Comparison of ENCODE assay signal across 12 cellular contexts in genomic region chr5:112616812-112617547, GRCh38.
DNase-seq lines count a peak whose midpoint lies in the region; TF ChIP-seq lines count a peak whose summit lies in the region.
"Had no signal": no experiment of that assay in that cellular context is flagged by ENCODE, and none has a peak within 500 bp of the region (broad histone marks: within the 10 kb centered on the region; RNA-seq: fewer than 3 reads in every experiment).

No MANE protein-coding gene starts in this region.

- peak; percentile 23 for DNase-seq in NCI-H146 (lab: John Stamatoyannopoulos, UW)
- DNase-seq in NCI-H146 treated with DMSO at 0.1 percent for 48 hours (lab: John Stamatoyannopoulos, UW; ENCODE audit: unreplicated experiment) = no peak
- peak; percentile 8 for DNase-seq in NCI-H2107 (lab: John Stamatoyannopoulos, UW)
- peak; percentile 8 for DNase-seq in choroid plexus epithelial cell (ENCODE audit: low read depth)
- no peak for DNase-seq in activated CD8-positive, alpha-beta memory T cell treated with anti-CD3 and anti-CD28 coated beads for 24 hours
- no peak for DNase-seq in ACHN
- DNase-seq in chondrocyte (ENCODE audit: low spot score) = no peak
- DNase-seq: activated CD8-positive, alpha-beta T cell treated with anti-CD3 and anti-CD28 coated beads for 36 hours; activated gamma-delta T cell; kidney glomerular epithelial cell; thyroid gland had no signal

- H3K9me3 Mint-ChIP-seq in chondrocyte (ENCODE audit: low read depth) = no peaks in the 10 kb centered on the region
- H3K9me3 Mint-ChIP-seq: activated CD8-positive, alpha-beta T cell treated with anti-CD3 and anti-CD28 coated beads for 36 hours had no signal

- peaks cover 6% of the 10 kb centered on the region for H3K27me3 ChIP-seq in skeletal muscle satellite cell (ENCODE audit: control insufficient read depth, insufficient read depth, low read length)
- H3K27me3 ChIP-seq: thyroid gland had no signal

- peaks cover 7% of the 10 kb centered on the region for H3K27me3 Mint-ChIP-seq in chondrocyte (ENCODE audit: low read depth)

- H3K36me3 Mint-ChIP-seq in chondrocyte (ENCODE audit: low read depth) = no peaks in the 10 kb centered on the region

- no peak for TF ChIP-seq CTCF in choroid plexus epithelial cell (conservative IDR thresholded peaks at IDR 0.05; ENCODE audit: low read depth, low read length)
- TF ChIP-seq CTCF in chondrocyte (IDR thresholded peaks at IDR 0.05) = no peak

- no peaks in the 10 kb centered on the region for H3K36me3 ChIP-seq in skeletal muscle satellite cell (ENCODE audit: insufficient read depth, low read length)
- H3K36me3 ChIP-seq: thyroid gland had no signal

- H3K4me3 Mint-ChIP-seq in chondrocyte (ENCODE audit: unreplicated experiment) = no peak overlapping the region
- H3K4me3 Mint-ChIP-seq: activated CD8-positive, alpha-beta T cell treated with anti-CD3 and anti-CD28 coated beads for 36 hours had no signal

- H3K4me1 ChIP-seq in skeletal muscle satellite cell (ENCODE audit: control insufficient read depth, insufficient read depth, low read length) = no peaks in the 10 kb centered on the region
- H3K4me1 ChIP-seq: thyroid gland had no signal

- no peaks in the 10 kb centered on the region for H3K4me1 Mint-ChIP-seq in chondrocyte (ENCODE audit: low read depth)

- no peaks in the 10 kb centered on the region for H3K9me3 ChIP-seq in skeletal muscle satellite cell (replicated peaks; ENCODE audit: low read length)
- H3K9me3 ChIP-seq: thyroid gland had no signal

- in situ Hi-C loops in ACHN (cut with HindIII; ENCODE audit: low pct_ligation_motif_present, low pct_unique_long_range_greater_than_20kb, low sequenced_read_pairs) = no loop called here

- no peak overlapping the region for H3K27ac Mint-ChIP-seq in chondrocyte (ENCODE audit: unreplicated experiment)
- H3K27ac Mint-ChIP-seq: activated CD8-positive, alpha-beta T cell treated with anti-CD3 and anti-CD28 coated beads for 36 hours had no signal

- H3K4me3 ChIP-seq in choroid plexus epithelial cell (ENCODE audit: low read depth, low read length) = no peak overlapping the region
- peak overlapping the region; percentile 42 for H3K4me3 ChIP-seq in skeletal muscle satellite cell (ENCODE audit: low read length)
- H3K4me3 ChIP-seq: thyroid gland had no signal

- peak overlapping the region; percentile 71 for H3K4me2 ChIP-seq in skeletal muscle satellite cell (ENCODE audit: low read length)

- no peak overlapping the region for H3K9ac ChIP-seq in skeletal muscle satellite cell (ENCODE audit: low read depth, low read length)

Comparison
In these comparisons a context has a peak if more than half of its experiments do, and no peak if none do; other contexts are left out.
1. DNase-seq: peak in NCI-H146 (single experiment), NCI-H2107 (single experiment) and choroid plexus epithelial cell (single experiment); none in NCI-H146 treated with DMSO at 0.1 percent for 48 hours (single experiment), activated CD8-positive, alpha-beta memory T cell treated with anti-CD3 and anti-CD28 coated beads for 24 hours (single experiment), ACHN (single experiment) and chondrocyte (single experiment).